Comparison of ENCODE assay signal across 9 cellular contexts in the genomic region with DNA sequence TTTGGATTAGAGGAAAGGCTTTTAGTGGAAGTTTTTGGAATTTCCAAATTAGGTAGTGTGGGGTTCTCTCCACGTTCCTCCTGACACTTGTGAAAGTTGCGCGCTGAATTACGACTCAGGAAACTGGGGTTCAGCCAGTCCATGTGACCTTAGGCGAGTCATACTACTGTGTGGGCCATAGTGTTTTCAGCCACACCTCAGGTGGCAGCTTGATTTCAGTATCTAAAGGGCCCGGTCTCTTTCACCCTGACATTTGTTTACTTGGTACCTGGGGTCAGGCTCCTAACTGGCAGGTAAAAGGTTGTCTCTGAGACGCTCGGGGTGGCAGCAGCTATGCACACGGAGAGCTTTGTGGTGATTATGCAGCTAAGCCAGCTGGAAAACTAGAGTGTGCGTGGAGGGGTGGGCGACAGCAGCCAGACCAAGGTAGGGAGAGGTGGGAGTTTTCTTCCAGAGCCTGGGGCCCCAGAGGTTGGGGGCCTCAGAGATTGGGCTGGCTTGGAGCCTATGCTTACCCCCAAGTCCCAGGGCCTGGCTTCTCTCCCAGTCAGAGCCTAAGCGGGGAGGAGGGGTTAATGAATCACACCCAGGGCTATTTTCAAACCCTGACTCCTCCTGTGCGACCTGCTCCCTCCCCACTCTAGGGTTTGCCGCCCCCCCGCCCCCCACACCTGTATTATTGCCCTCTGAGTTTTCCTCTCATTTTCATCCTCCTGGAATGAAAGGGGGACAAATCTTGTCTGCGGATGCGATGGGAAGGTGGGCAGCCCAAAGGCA. TPM values are rescaled to one million over a fixed set of nuclear protein-coding genes. Genes with fewer than 3 reads are reported as not detected.
DNase-seq lines count a peak whose midpoint lies in the region; ATAC-seq and TF ChIP-seq lines count a peak whose summit lies in the region.
"Had no signal": no experiment of that assay in that cellular context is flagged by ENCODE, and none has a peak within 500 bp of the region (broad histone marks: within the 10 kb centered on the region; RNA-seq: fewer than 3 reads in every experiment).

No MANE protein-coding gene starts in this region.

- H3K9me3 ChIP-seq in adrenal gland (replicated peaks in 1 of 3) (no peaks in the 10 kb centered on the region), lung (ENCODE audit: control insufficient read depth in 2 of 2, insufficient read depth in 1 of 2, low read length in 1 of 2) (peaks cover 0 to 8% of the 10 kb centered on the region in 2 donors), tibial nerve (no peaks in the 10 kb centered on the region)

- WGBS in adrenal gland, 4 donors, result 52 to 67% (median 60%) methylated on average over 12 to 17 of the region's 17 CpGs
- WGBS in lung, 2 donors, result 35 to 60% methylated on average over 17 of the region's 17 CpGs
- WGBS in tibial nerve, 2 donors, result 65 to 67% methylated on average over 17 of the region's 17 CpGs

- intact Hi-C loops in adrenal gland (cut with DNase I), result no loop called here

- H3K36me3 Mint-ChIP-seq in activated naive CD4-positive, alpha-beta T cell treated with anti-CD3 and anti-CD28 coated beads, Interleukin-2, amount 10 ng/mL, durations not matched to agents 7 days and 5 days, result no peaks in the 10 kb centered on the region

- H3K9me3 Mint-ChIP-seq in activated naive CD4-positive, alpha-beta T cell treated with anti-CD3 and anti-CD28 coated beads, Interleukin-2, amount 10 ng/mL, durations not matched to agents 7 days and 5 days, result no peaks in the 10 kb centered on the region

- no peak for TF ChIP-seq CTCF in adrenal gland (IDR thresholded peaks at IDR 0.05)
- no peak for TF ChIP-seq CTCF in lung (IDR thresholded peaks at IDR 0.05; ENCODE audit: control extremely low read depth, extremely low read depth)
- TF ChIP-seq CTCF in tibial nerve (IDR thresholded peaks at IDR 0.05), result no peak

- H3K4me3 Mint-ChIP-seq in activated naive CD4-positive, alpha-beta T cell treated with anti-CD3 and anti-CD28 coated beads, Interleukin-2, amount 10 ng/mL, durations not matched to agents 7 days and 5 days, result peak overlapping the region; percentile 57

- no peak for ATAC-seq in lung (ENCODE audit: insufficient read depth, low FRiP score)

- DNase-seq in activated naive CD4-positive, alpha-beta T cell treated with anti-CD3 and anti-CD28 coated beads, Interleukin-2, amount 10 ng/mL, durations not matched to agents 7 days and 5 days, result no peak
- DNase-seq in activated naive CD4-positive, alpha-beta T cell treated with anti-CD3 and anti-CD28 coated beads, Interleukin-2, amount 50 U/mL, for 16 hours, result no peak
- no peak for DNase-seq in adrenal gland
- DNase-seq in lung (ENCODE audit: low spot score), result no peak
- DNase-seq in tibial nerve (ENCODE audit: low spot score in 2 of 2), result no peak
- no peak for DNase-seq in DMS114 treated with DMSO at 0.1 percent for 48 hours (lab: John Stamatoyannopoulos, UW; ENCODE audit: unreplicated experiment)
- no peak for DNase-seq in T1000 (lab: John Stamatoyannopoulos, UW)
- DNase-seq in iPS-NIHi11 (ENCODE audit: low spot score), result no peak
- DNase-seq: T-helper 9 cell had no signal

- peak overlapping the region; percentile 74 for H3K27ac Mint-ChIP-seq in activated naive CD4-positive, alpha-beta T cell treated with anti-CD3 and anti-CD28 coated beads, Interleukin-2, amount 10 ng/mL, durations not matched to agents 7 days and 5 days

- H3K4me1 ChIP-seq in adrenal gland (replicated peaks in 1 of 2) (peaks cover 0 to 3% of the 10 kb centered on the region in 2 donors), lung (ENCODE audit: control insufficient read depth in 2 of 2, insufficient read depth in 2 of 2, low read length in 2 of 2) (peaks cover 0 to 5% of the 10 kb centered on the region in 2 donors), tibial nerve (peaks cover 0 to 11% (median 0%) of the 10 kb centered on the region in 4 donors)

- H3K36me3 ChIP-seq in adrenal gland (replicated peaks in 1 of 2) (no peaks in the 10 kb centered on the region), lung (ENCODE audit: control insufficient read depth in 2 of 2, insufficient read depth in 2 of 2, low read length in 2 of 2) (no peaks in the 10 kb centered on the region), tibial nerve (no peaks in the 10 kb centered on the region)

- CTCF ChIA-PET in activated naive CD4-positive, alpha-beta T cell treated with anti-CD3 and anti-CD28 coated beads, Interleukin-2, amount 10 ng/mL, durations not matched to agents 7 days and 5 days (lab: Charles Lee), result no interaction called here

- TF ChIP-seq EP300 in tibial nerve (IDR thresholded peaks at IDR 0.05), result peak in 1 of 2 donors; percentile 8

- peaks cover 36% of the 10 kb centered on the region for H3K27me3 Mint-ChIP-seq in activated naive CD4-positive, alpha-beta T cell treated with anti-CD3 and anti-CD28 coated beads, Interleukin-2, amount 10 ng/mL, durations not matched to agents 7 days and 5 days

- peaks cover 22% of the 10 kb centered on the region for H3K4me1 Mint-ChIP-seq in activated naive CD4-positive, alpha-beta T cell treated with anti-CD3 and anti-CD28 coated beads, Interleukin-2, amount 10 ng/mL, durations not matched to agents 7 days and 5 days

- TF ChIP-seq POLR2A in adrenal gland (IDR thresholded peaks at IDR 0.05) (no peak), tibial nerve (IDR thresholded peaks at IDR 0.05) (no peak)

- H3K27me3 ChIP-seq in adrenal gland, result no peaks in the 10 kb centered on the region
- no peaks in the 10 kb centered on the region for H3K27me3 ChIP-seq in lung (ENCODE audit: control insufficient read depth, insufficient read depth)
- peaks cover 0 to 11% of the 10 kb centered on the region in 2 donors for H3K27me3 ChIP-seq in tibial nerve

- H3K4me3 ChIP-seq in adrenal gland, result peak overlapping the region in 1 of 4 donors; percentile 53
- peak overlapping the region; percentile 35 for H3K4me3 ChIP-seq in lung
- peak overlapping the region; percentile 31 to 64 (median 50) for H3K4me3 ChIP-seq in tibial nerve

- peak overlapping the region in 3 of 5 donors; percentile 37 to 84 (median 57) for H3K27ac ChIP-seq in adrenal gland
- peak overlapping the region; percentile 49 to 63 for H3K27ac ChIP-seq in lung (ENCODE audit: low read depth in 1 of 2, low read length in 1 of 2)
- peak overlapping the region in 2 of 4 donors; percentile 69 to 81 for H3K27ac ChIP-seq in tibial nerve

RNA-seq across cellular contexts. Expression of a gene that starts 47.2 kb away (rescaled TPM):
- total RNA-seq in adrenal gland (10 to 100 TPM in 6 of 8 donors, 1 to 10 TPM in 2; 7.5 to 19.6 (median 11.1) TPM), lung (10 to 100 TPM; 17.5 to 20.2 TPM), tibial nerve (10 to 100 TPM; 20.7 to 30.8 (median 22.0) TPM)
- polyA plus RNA-seq in adrenal gland (1 to 10 TPM; 2.8 to 4.9 (median 3.6) TPM), lung (10 to 100 TPM in 1 of 2 donors, 1 to 10 TPM in 1; 5.7 to 19.4 TPM)
